Comparison of ENCODE assay signal across 8 cellular contexts in the genomic region with DNA sequence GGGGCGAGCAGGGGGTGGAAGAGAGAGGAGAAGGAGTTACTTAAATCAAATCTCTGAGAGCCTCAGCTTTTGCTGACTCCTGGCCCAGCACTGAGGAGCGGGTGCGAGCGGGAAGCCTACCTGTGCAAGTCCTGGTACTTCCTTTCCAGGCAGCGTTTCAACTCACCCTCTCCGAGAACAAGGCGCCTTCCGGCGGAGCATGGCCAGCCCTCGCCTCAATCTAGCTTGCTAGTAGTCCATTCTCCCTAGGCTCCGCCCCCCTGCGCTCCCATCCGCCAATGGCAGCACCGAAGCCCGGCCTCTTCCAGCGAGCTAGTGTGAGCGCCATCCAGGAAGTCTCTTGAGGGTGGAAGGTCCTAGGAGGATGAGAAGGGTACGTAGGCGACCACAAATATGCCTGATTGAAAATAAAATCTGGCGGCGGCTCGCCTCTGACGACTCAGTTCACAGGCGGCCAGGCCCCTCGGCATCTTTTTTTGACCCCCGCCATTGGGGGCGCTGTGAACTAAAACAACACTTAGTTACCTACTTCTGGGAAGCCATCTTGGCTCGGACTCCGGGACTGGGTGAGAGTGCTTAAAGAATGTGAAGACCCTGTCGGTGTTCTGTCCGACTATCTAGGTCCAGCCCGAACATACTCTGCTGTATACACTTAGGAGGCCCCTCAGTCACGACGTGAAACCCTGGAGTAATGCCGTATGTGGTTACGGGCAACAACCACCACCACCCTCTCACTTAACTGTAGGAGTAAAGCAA. TPM values are rescaled to one million over a fixed set of nuclear protein-coding genes. Genes with fewer than 3 reads are reported as not detected.
DNase-seq lines count a peak whose midpoint lies in the region; ATAC-seq and TF ChIP-seq lines count a peak whose summit lies in the region.

A gene with protein sequence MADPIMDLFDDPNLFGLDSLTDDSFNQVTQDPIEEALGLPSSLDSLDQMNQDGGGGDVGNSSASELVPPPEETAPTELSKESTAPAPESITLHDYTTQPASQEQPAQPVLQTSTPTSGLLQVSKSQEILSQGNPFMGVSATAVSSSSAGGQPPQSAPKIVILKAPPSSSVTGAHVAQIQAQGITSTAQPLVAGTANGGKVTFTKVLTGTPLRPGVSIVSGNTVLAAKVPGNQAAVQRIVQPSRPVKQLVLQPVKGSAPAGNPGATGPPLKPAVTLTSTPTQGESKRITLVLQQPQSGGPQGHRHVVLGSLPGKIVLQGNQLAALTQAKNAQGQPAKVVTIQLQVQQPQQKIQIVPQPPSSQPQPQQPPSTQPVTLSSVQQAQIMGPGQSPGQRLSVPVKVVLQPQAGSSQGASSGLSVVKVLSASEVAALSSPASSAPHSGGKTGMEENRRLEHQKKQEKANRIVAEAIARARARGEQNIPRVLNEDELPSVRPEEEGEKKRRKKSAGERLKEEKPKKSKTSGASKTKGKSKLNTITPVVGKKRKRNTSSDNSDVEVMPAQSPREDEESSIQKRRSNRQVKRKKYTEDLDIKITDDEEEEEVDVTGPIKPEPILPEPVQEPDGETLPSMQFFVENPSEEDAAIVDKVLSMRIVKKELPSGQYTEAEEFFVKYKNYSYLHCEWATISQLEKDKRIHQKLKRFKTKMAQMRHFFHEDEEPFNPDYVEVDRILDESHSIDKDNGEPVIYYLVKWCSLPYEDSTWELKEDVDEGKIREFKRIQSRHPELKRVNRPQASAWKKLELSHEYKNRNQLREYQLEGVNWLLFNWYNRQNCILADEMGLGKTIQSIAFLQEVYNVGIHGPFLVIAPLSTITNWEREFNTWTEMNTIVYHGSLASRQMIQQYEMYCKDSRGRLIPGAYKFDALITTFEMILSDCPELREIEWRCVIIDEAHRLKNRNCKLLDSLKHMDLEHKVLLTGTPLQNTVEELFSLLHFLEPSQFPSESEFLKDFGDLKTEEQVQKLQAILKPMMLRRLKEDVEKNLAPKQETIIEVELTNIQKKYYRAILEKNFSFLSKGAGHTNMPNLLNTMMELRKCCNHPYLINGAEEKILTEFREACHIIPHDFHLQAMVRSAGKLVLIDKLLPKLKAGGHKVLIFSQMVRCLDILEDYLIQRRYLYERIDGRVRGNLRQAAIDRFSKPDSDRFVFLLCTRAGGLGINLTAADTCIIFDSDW (N-terminal part only) (minus strand): TSS at position 212 of the 756 bp plus-strand sequence. CDS start 24,480 bp downstream, outside the sequence.

- WGBS in endodermal cell (ENCODE audit: insufficient coverage in 1 of 2, insufficient read length in 1 of 2), 2 experiments: 2 to 4% methylated on average over 18 to 36 of the region's 36 CpGs

- H3K27ac Mint-ChIP-seq in Caco-2 (ENCODE audit: unreplicated experiment) (peak within 1 kb of the TSS; percentile 97), endodermal cell (peak within 1 kb of the TSS; percentile 100)

- H3K27ac ChIP-seq in endodermal cell (ENCODE audit: low read depth, low read length): peak within 1 kb of the TSS; percentile 92

- H3K9me3 ChIP-seq in Caco-2: no peaks in the 10 kb centered on the region
- no peaks in the 10 kb centered on the region for H3K9me3 ChIP-seq in NT2/D1 (ENCODE audit: insufficient read depth, low read length)
- H3K9me3 ChIP-seq in endodermal cell (ENCODE audit: control insufficient read depth, low read length): no peaks in the 10 kb centered on the region

- H3K9ac ChIP-seq in NT2/D1 (ENCODE audit: insufficient read length, low read depth): peak within 1 kb of the TSS; percentile 91
- peak within 1 kb of the TSS; percentile 91 for H3K9ac ChIP-seq in endodermal cell (ENCODE audit: extremely low read depth, low read length, poor library complexity, severe bottlenecking)

- H3K36me3 ChIP-seq in Caco-2 (ENCODE audit: control insufficient read depth, insufficient read depth, low read length) (no peaks in the 10 kb centered on the region; the same call in 1 of the 2 replicates), NT2/D1 (ENCODE audit: insufficient read depth, insufficient read length, low read length) (peaks cover 28% of the 10 kb centered on the region), endodermal cell (ENCODE audit: control insufficient read depth, insufficient read depth, low read length) (peaks cover 32% of the 10 kb centered on the region)

- POLR2A ChIA-PET in Caco-2 (lab: Charles Lee): interaction anchor here (0.6 to 3.0 kb wide), 14 partner anchors 10 to 1382 kb away, joined by 3 to 35 read pairs (median 4); a partner anchor contains a TSS

- H3K4me3 Mint-ChIP-seq in Caco-2 (ENCODE audit: unreplicated experiment) (peak within 1 kb of the TSS; percentile 95), endodermal cell (peak within 1 kb of the TSS; percentile 93)

- CTCF ChIA-PET in Caco-2 (lab: Charles Lee): interaction anchor here (0.5 to 2.3 kb wide), 15 partner anchors 14 to 390 kb away, joined by 3 to 17 read pairs (median 4); a partner anchor contains a TSS

- ATAC-seq in GM21367 (IDR thresholded peaks at IDR 0.05; ENCODE audit: unreplicated experiment): peak; percentile 94

- DNase-seq in Caco-2: peak; percentile 99 to 100
- DNase-seq in HUDEP-2 (lab: John Stamatoyannopoulos, UW; ENCODE audit: unreplicated experiment in 76 of 76): peak in 75 of 76 experiments; percentile 75 to 100 (median 98)
- DNase-seq in NT2/D1 (ENCODE audit: low read depth, low spot score): peak; percentile 95
- DNase-seq in activated CD8-positive, alpha-beta memory T cell treated with anti-CD3 and anti-CD28 coated beads, Interleukin-2, amount 50 U/mL, for 1 hour (ENCODE audit: extremely low read depth): peak; percentile 99
- DNase-seq in endodermal cell: peak; percentile 100
- peak; percentile 99 for DNase-seq in mesenteric fat pad (ENCODE audit: low spot score)
- peak; percentile 98 to 99 for DNase-seq in stimulated activated CD8-positive, alpha-beta memory T cell treated with anti-CD3 and anti-CD28 coated beads, Interleukin-15, amount 100 ng/mL, for 4 hours (ENCODE audit: low read depth in 2 of 2)

- H3K27me3 ChIP-seq in Caco-2 (replicated peaks; ENCODE audit: control insufficient read depth, insufficient read depth, low read length) (no peaks in the 10 kb centered on the region), NT2/D1 (ENCODE audit: insufficient read depth, insufficient read length) (no peaks in the 10 kb centered on the region), endodermal cell (ENCODE audit: control insufficient read depth, insufficient read depth, low read length, poor library complexity, severe bottlenecking) (no peaks in the 10 kb centered on the region)

- H3K4me3 ChIP-seq in Caco-2 (ENCODE audit: low read depth, low read length): peak within 1 kb of the TSS; percentile 75
- peak within 1 kb of the TSS; percentile 76 for H3K4me3 ChIP-seq in NT2/D1 (ENCODE audit: insufficient read length, low read depth)
- H3K4me3 ChIP-seq in endodermal cell (ENCODE audit: low read length): peak within 1 kb of the TSS; percentile 88

- intact Hi-C loops in Caco-2 (cut with micrococcal nuclease; ENCODE audit: unreplicated experiment): loop anchor here (1.0 kb wide), 6 partner anchors 19 to 101 kb away; a partner anchor contains a TSS

- H3K27me3 Mint-ChIP-seq in Caco-2 (ENCODE audit: insufficient read depth, unreplicated experiment) (no peaks in the 10 kb centered on the region), endodermal cell (ENCODE audit: insufficient read depth) (no peaks in the 10 kb centered on the region)

- H3K4me1 Mint-ChIP-seq in Caco-2 (ENCODE audit: low read depth, unreplicated experiment): peaks cover 10% of the 10 kb centered on the region
- peaks cover 11% of the 10 kb centered on the region for H3K4me1 Mint-ChIP-seq in endodermal cell

- BruUV-seq in Caco-2 (replicated peaks; lab: Mats Ljungman, UMichigan): no TSS peak

- peak; percentile 60 to 76 for TF ChIP-seq CTCF in Caco-2 (IDR thresholded peaks at IDR 0.05; ENCODE audit: insufficient read depth in 1 of 2, low read depth in 1 of 2, low read length in 1 of 2, severe bottlenecking in 1 of 2, unreplicated experiment in 1 of 2)
- peak; percentile 82 for TF ChIP-seq CTCF in endodermal cell (conservative IDR thresholded peaks at IDR 0.05)

- H3K4me1 ChIP-seq in Caco-2 (peaks cover 3% of the 10 kb centered on the region; the same call in 1 of the 2 replicates), NT2/D1 (ENCODE audit: insufficient read depth, insufficient read length) (no peaks in the 10 kb centered on the region), endodermal cell (ENCODE audit: control insufficient read depth, insufficient read depth, low read length) (no peaks in the 10 kb centered on the region)

- H3K36me3 Mint-ChIP-seq in Caco-2 (ENCODE audit: insufficient read depth, unreplicated experiment) (peaks cover 28% of the 10 kb centered on the region), endodermal cell (ENCODE audit: low read depth) (peaks cover 42% of the 10 kb centered on the region)

- H3K9me3 Mint-ChIP-seq in Caco-2 (ENCODE audit: unreplicated experiment) (no peaks in the 10 kb centered on the region), endodermal cell (no peaks in the 10 kb centered on the region)

RNA-seq across cellular contexts. Expression of the gene that starts here (rescaled TPM):
- total RNA-seq in Caco-2 (2022) (84.9 and 89.8 TPM in 2 replicates), endodermal cell (100 to 1,000 TPM; 126 to 130 TPM), mesenteric fat pad (60.9 TPM)
- polyA plus RNA-seq in endodermal cell (2013, experiment 1 of 2): 67.1 TPM
- polyA plus RNA-seq in endodermal cell (2013, experiment 2 of 2): 65.9 TPM

Comparison
In these comparisons a context has a peak if more than half of its experiments do, and no peak if none do; other contexts are left out.
1. Peak in every context shown above with its lines: DNase-seq, ATAC-seq, H3K4me3 ChIP-seq and H3K27ac ChIP-seq.